Comparison of ENCODE assay signal across 23 cellular contexts in genomic region chr4:163263601-163264000, GRCh38.
"Had no signal": no experiment of that assay in that cellular context is flagged by ENCODE, and none has a peak within 500 bp of the region (broad histone marks: within the 10 kb centered on the region; RNA-seq: fewer than 3 reads in every experiment).

No MANE protein-coding gene starts in this region.

- ATAC-seq: activated CD4-positive, alpha-beta T cell treated with anti-CD3 and anti-CD28 coated beads for 36 hours; activated naive CD4-positive, alpha-beta T cell treated with anti-CD3 and anti-CD28 coated beads, Interleukin-2, amount 50 U/mL, for 72 hours; activated T-helper 17 cell treated with anti-CD3 and anti-CD28 coated beads, Interleukin-2, amount 50 U/mL, for 72 hours; gastrocnemius medialis; heart left ventricle; lower lobe of right lung; natural killer cell; pancreas had no signal

- H3K9me3 Mint-ChIP-seq: activated B cell treated with CpG ODN at 0.5 μM for 24 hours; activated naive CD4-positive, alpha-beta T cell treated with anti-CD3 and anti-CD28 coated beads, Interleukin-2, amount 50 U/mL, for 72 hours; activated T-cell treated with anti-CD3 and anti-CD28 coated beads, Interleukin-2, amount 50 U/mL, for 24 hours; type B pancreatic cell had no signal

- H3K27me3 Mint-ChIP-seq: activated B cell treated with CpG ODN at 0.5 μM for 24 hours, type B pancreatic cell had no signal

- DNase-seq: activated B cell treated with CpG ODN at 0.5 μM for 24 hours; activated CD4-positive, alpha-beta T cell treated with anti-CD3 and anti-CD28 coated beads for 36 hours; activated CD4-positive, alpha-beta T cell treated with anti-CD3 and anti-CD28 coated beads, Interleukin-2, amount 50 U/mL, for 4 hours; activated CD8-positive, alpha-beta memory T cell treated with anti-CD3 and anti-CD28 coated beads for 24 hours; activated CD8-positive, alpha-beta memory T cell treated with anti-CD3 and anti-CD28 coated beads, Interleukin-2, amount 50 U/mL, for 4 hours; activated T-cell treated with anti-CD3 and anti-CD28 coated beads, Interleukin-2, amount 50 U/mL, for 24 hours; brain microvascular endothelial cell; effector memory CD4-positive, alpha-beta T cell; gastrocnemius medialis; heart left ventricle; kidney; lower lobe of right lung; natural killer cell; pancreas; right lobe of liver; small intestine; stimulated activated CD4-positive, alpha-beta T cell treated with anti-CD3 and anti-CD28 coated beads, Interleukin-2, amount 100 ng/mL, for 48 hours; stimulated activated naive CD4-positive, alpha-beta T cell; T-helper 9 cell had no signal

- H3K4me3 Mint-ChIP-seq: activated B cell treated with CpG ODN at 0.5 μM for 24 hours; activated CD4-positive, alpha-beta T cell treated with anti-CD3 and anti-CD28 coated beads for 36 hours; activated T-cell treated with anti-CD3 and anti-CD28 coated beads, Interleukin-2, amount 50 U/mL, for 24 hours; activated T-helper 17 cell treated with anti-CD3 and anti-CD28 coated beads, Interleukin-2, amount 50 U/mL, for 72 hours; natural killer cell; type B pancreatic cell had no signal

- H3K36me3 Mint-ChIP-seq: activated naive CD4-positive, alpha-beta T cell treated with anti-CD3 and anti-CD28 coated beads, Interleukin-2, amount 50 U/mL, for 72 hours; natural killer cell; type B pancreatic cell had no signal

- H3K4me1 Mint-ChIP-seq: activated B cell treated with CpG ODN at 0.5 μM for 24 hours; activated CD4-positive, alpha-beta T cell treated with anti-CD3 and anti-CD28 coated beads for 36 hours; activated T-helper 17 cell treated with anti-CD3 and anti-CD28 coated beads, Interleukin-2, amount 50 U/mL, for 72 hours; natural killer cell had no signal

- H3K27ac Mint-ChIP-seq: activated B cell treated with CpG ODN at 0.5 μM for 24 hours; activated CD4-positive, alpha-beta T cell treated with anti-CD3 and anti-CD28 coated beads for 36 hours; activated naive CD4-positive, alpha-beta T cell treated with anti-CD3 and anti-CD28 coated beads, Interleukin-2, amount 50 U/mL, for 72 hours; activated T-cell treated with anti-CD3 and anti-CD28 coated beads, Interleukin-2, amount 50 U/mL, for 24 hours; activated T-helper 17 cell treated with anti-CD3 and anti-CD28 coated beads, Interleukin-2, amount 50 U/mL, for 72 hours; natural killer cell; type B pancreatic cell had no signal

- FAIRE-seq: endothelial cell of umbilical vein, kidney, pancreas, small intestine had no signal
